Comparison of ENCODE assay signal across 10 cellular contexts in genomic region chr6:167485186-167485978, GRCh38.
DNase-seq lines count a peak whose midpoint lies in the region; ATAC-seq and TF ChIP-seq lines count a peak whose summit lies in the region.
"Had no signal": no experiment of that assay in that cellular context is flagged by ENCODE, and none has a peak within 500 bp of the region (broad histone marks: within the 10 kb centered on the region; RNA-seq: fewer than 3 reads in every experiment).

No MANE protein-coding gene starts in this region.

- no peak overlapping the region for H3T11ph ChIP-seq in H9 (ENCODE audit: low read length)

- peaks cover 8% of the 10 kb centered on the region for H3K27me3 Mint-ChIP-seq in H9 (ENCODE audit: low read depth)

- H3K9me3 Mint-ChIP-seq in H9, result 0 out of 5 replicates have a peak, but pooled peaks cover 2 to 5% of the 10 kb centered on the region in 2 experiments
- H3K9me3 Mint-ChIP-seq: activated T-cell treated with anti-CD3 and anti-CD28 coated beads, Interleukin-2, amount 50 U/mL, for 72 hours had no signal

- no peak overlapping the region for H4K91ac ChIP-seq in H9 (ENCODE audit: insufficient read length, low read depth, low read length)

- no peak overlapping the region for H3K23ac ChIP-seq in H9 (ENCODE audit: insufficient read length, low read depth, low read length)

- DNase-seq in H9 (no peak), adrenal gland (peak in 3 of 7 donors; percentile 22 to 56 (median 33)), left cardiac atrium (no peak), retinal pigment epithelial cell (ENCODE audit: low read depth) (no peak), lower leg skin (ENCODE audit: low spot score in 2 of 2) (no peak)
- DNase-seq in activated naive CD4-positive, alpha-beta T cell (lab: John Stamatoyannopoulos, UW), result no peak
- no peak for DNase-seq in activated T-cell treated with anti-CD3 and anti-CD28 coated beads, Interleukin-2, amount 50 U/mL, for 48 hours
- DNase-seq: activated T-cell treated with anti-CD3 and anti-CD28 coated beads, Interleukin-2, amount 50 U/mL, for 72 hours; NCI-H69 had no signal

- H2AK5ac ChIP-seq in H9 (ENCODE audit: insufficient read length, low read length), result no peak overlapping the region

- no peak overlapping the region for H3K56ac ChIP-seq in H9 (ENCODE audit: insufficient read length, low read depth, low read length)

- no peak overlapping the region for H2AFZ ChIP-seq in H9 (ENCODE audit: low read length)

- no peak overlapping the region for H3K4me3 ChIP-seq in adrenal gland
- no peak overlapping the region for H3K4me3 ChIP-seq in retinal pigment epithelial cell (ENCODE audit: low read length)
- no peak overlapping the region for H3K4me3 ChIP-seq in lower leg skin (ENCODE audit: low read depth, poor library complexity, severe bottlenecking)

- H2BK20ac ChIP-seq in H9 (ENCODE audit: low read depth, low read length, poor library complexity, severe bottlenecking), result no peak overlapping the region

- H2BK5ac ChIP-seq in H9 (ENCODE audit: insufficient read length, low read length), result no peak overlapping the region

- no peak overlapping the region for H3K4ac ChIP-seq in H9 (ENCODE audit: low read depth, low read length)

- H3K79me2 ChIP-seq in H9 (ENCODE audit: insufficient read depth, low read length), result no peaks in the 10 kb centered on the region

- H4K5ac ChIP-seq in H9 (ENCODE audit: insufficient read length, low read depth, low read length), result no peak overlapping the region

- TF ChIP-seq CTCF in H9 (conservative IDR thresholded peaks at IDR 0.05), result peak; percentile 28; the same call in 1 of the 3 replicates
- peak; percentile 12 to 56 (median 36) for TF ChIP-seq CTCF in adrenal gland (IDR thresholded peaks at IDR 0.05)
- peak; percentile 20 for TF ChIP-seq CTCF in retinal pigment epithelial cell (conservative IDR thresholded peaks at IDR 0.05; ENCODE audit: low read depth, low read length)
- TF ChIP-seq CTCF in lower leg skin (IDR thresholded peaks at IDR 0.05), result no peak

- no peak overlapping the region for H3K4me3 Mint-ChIP-seq in H9
- H3K4me3 Mint-ChIP-seq: activated T-cell treated with anti-CD3 and anti-CD28 coated beads, Interleukin-2, amount 50 U/mL, for 72 hours had no signal

- H3K27ac Mint-ChIP-seq in H9, result no peak overlapping the region
- H3K27ac Mint-ChIP-seq: activated T-cell treated with anti-CD3 and anti-CD28 coated beads, Interleukin-2, amount 50 U/mL, for 72 hours had no signal

- H3K36me3 Mint-ChIP-seq in H9 (ENCODE audit: insufficient read depth in 1 of 3, low read depth in 3 of 3), result peaks cover 0 to 1% (median 0%) of the 10 kb centered on the region in 3 experiments; a peak in 1 of 7 replicates

- no peak overlapping the region for H2BK12ac ChIP-seq in H9 (ENCODE audit: insufficient read length, low read depth, low read length)

- ATAC-seq in left cardiac atrium, result peak; percentile 82 to 88
- no peak for ATAC-seq in HG03354 (IDR thresholded peaks at IDR 0.05; ENCODE audit: poor library complexity, severe bottlenecking, unreplicated experiment)
- ATAC-seq: activated T-cell treated with anti-CD3 and anti-CD28 coated beads, Interleukin-2, amount 50 U/mL, for 72 hours had no signal

- intact Hi-C loops in adrenal gland (cut with DNase I), result no loop called here
- intact Hi-C loops in left cardiac atrium (cut with DNase I), result loop anchor here (5.0 to 10.0 kb wide), 2 partner anchors 409 to 412 kb away; no protein-coding TSS in a partner anchor
- intact Hi-C loops in lower leg skin (cut with DNase I; ENCODE audit: low total_unique reads), result no loop called here

- no peak overlapping the region for H2BK120ac ChIP-seq in H9 (ENCODE audit: low read depth, low read length, poor library complexity, severe bottlenecking)

- TF ChIP-seq POLR2A in adrenal gland (IDR thresholded peaks at IDR 0.05), result no peak
- TF ChIP-seq POLR2A in lower leg skin (IDR thresholded peaks at IDR 0.05), result no peak

- no peaks in the 10 kb centered on the region for H3K36me3 ChIP-seq in adrenal gland (replicated peaks in 1 of 2)

- no peaks in the 10 kb centered on the region for H3K23me2 ChIP-seq in H9 (ENCODE audit: insufficient read length, low read depth, low read length, poor library complexity, severe bottlenecking)

- H3K4me2 ChIP-seq in H9 (ENCODE audit: insufficient read depth, insufficient read length, low read length), result no peak overlapping the region

- H3K18ac ChIP-seq in H9 (ENCODE audit: insufficient read length, low read depth, low read length), result no peak overlapping the region

- no peaks in the 10 kb centered on the region for H3K27me3 ChIP-seq in H9 (ENCODE audit: insufficient read depth, low read length)
- no peaks in the 10 kb centered on the region for H3K27me3 ChIP-seq in adrenal gland

- no peaks in the 10 kb centered on the region for H3K4me1 ChIP-seq in H9 (ENCODE audit: insufficient read depth, low read length)
- no peaks in the 10 kb centered on the region for H3K4me1 ChIP-seq in adrenal gland (replicated peaks in 1 of 2)

- no CpG with 5 or more reads among the region's 16 CpGs for WGBS in H9 (ENCODE audit: extremely low coverage, insufficient read length, low lambda C conversion rate)
- 71 to 78% (median 76%) methylated on average over 16 of the region's 16 CpGs for WGBS in adrenal gland, 4 donors
- 80 to 81% methylated on average over 16 of the region's 16 CpGs for WGBS in lower leg skin, 2 donors

- no peak overlapping the region for H4K8ac ChIP-seq in H9 (replicated peaks; ENCODE audit: insufficient read length, low read depth, low read length)

- no peaks in the 10 kb centered on the region for H3K9me3 ChIP-seq in H9 (ENCODE audit: control insufficient read depth, low read depth, low read length)
- no peaks in the 10 kb centered on the region for H3K9me3 ChIP-seq in adrenal gland (replicated peaks in 1 of 3)

- no peak overlapping the region for H3K9ac ChIP-seq in H9 (ENCODE audit: extremely low read depth, insufficient read length, low read length)

- H4K20me1 ChIP-seq in H9 (ENCODE audit: control insufficient read depth, insufficient read depth, insufficient read length), result no peaks in the 10 kb centered on the region

- no peaks in the 10 kb centered on the region for H3K79me1 ChIP-seq in H9 (ENCODE audit: insufficient read depth, low read depth, low read length, poor library complexity, severe bottlenecking)

- H3K4me1 Mint-ChIP-seq in H9, result peaks cover 37 to 38% of the 10 kb centered on the region in 2 experiments

- H2BK15ac ChIP-seq in H9 (ENCODE audit: low read depth, low read length), result no peak overlapping the region

- H3K14ac ChIP-seq in H9 (ENCODE audit: insufficient read depth, low read length), result no peak overlapping the region

- H3K27ac ChIP-seq in H9 (ENCODE audit: insufficient read length, low read depth, low read length) (no peak overlapping the region), adrenal gland (no peak overlapping the region)

Comparison
In these comparisons a context has a peak if more than half of its experiments do, and no peak if none do; other contexts are left out.
1. CTCF ChIP-seq: peak in H9 (single experiment), adrenal gland (6 of 6) and retinal pigment epithelial cell (single experiment); none in lower leg skin (0 of 3).
2. intact Hi-C loops: an anchor here in left cardiac atrium (5.0 to 10.0 kb wide); none called in adrenal gland and lower leg skin.